ENCODE assay signal across 11 cellular contexts in the genomic region with DNA sequence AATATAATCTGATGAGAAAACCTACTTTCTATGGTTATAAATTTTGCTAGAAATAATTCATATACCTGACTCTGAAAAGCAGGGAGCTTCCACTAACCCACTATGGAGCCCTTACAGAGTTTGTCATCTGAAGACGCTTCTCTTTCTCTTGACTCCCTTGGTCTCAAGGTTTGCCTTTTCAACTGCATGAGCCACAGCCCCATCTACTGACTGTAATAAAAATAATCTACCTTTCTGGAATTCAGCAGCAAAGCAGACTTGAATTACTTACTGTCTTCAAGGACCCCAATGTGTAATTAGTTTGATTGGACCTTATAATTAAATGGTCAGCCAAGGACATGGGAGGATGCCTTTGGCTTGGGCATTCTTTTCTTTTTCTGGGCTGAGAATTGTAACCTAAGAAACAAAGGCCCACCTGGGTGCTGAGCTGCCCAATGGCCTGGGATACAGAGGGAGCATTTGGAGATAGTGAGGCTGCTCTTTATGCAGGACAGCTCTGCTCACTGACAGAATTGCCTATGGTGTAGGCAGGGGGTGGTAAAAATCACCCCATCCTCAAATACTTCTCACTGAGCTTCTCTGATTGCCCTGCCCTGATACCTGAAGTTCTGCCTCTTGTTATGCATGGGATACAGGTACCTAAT.
DNase-seq lines count a peak whose midpoint lies in the region; ATAC-seq and TF ChIP-seq lines count a peak whose summit lies in the region.
"Had no signal": no experiment of that assay in that cellular context is flagged by ENCODE, and none has a peak within 500 bp of the region (broad histone marks: within the 10 kb centered on the region; RNA-seq: fewer than 3 reads in every experiment).

No MANE protein-coding gene starts in this region.

- H3K27me3 Mint-ChIP-seq in activated naive CD8-positive, alpha-beta T cell treated with anti-CD3 and anti-CD28 coated beads for 36 hours: peaks cover 7% of the 10 kb centered on the region
- H3K27me3 Mint-ChIP-seq: CD4-positive, CD25-positive, alpha-beta regulatory T cell had no signal

- no peak overlapping the region for H3K4me3 Mint-ChIP-seq in activated naive CD8-positive, alpha-beta T cell treated with anti-CD3 and anti-CD28 coated beads for 36 hours
- H3K4me3 Mint-ChIP-seq: activated naive CD8-positive, alpha-beta T cell; CD4-positive, CD25-positive, alpha-beta regulatory T cell had no signal

- no peaks in the 10 kb centered on the region for H3K9me3 Mint-ChIP-seq in activated naive CD8-positive, alpha-beta T cell treated with anti-CD3 and anti-CD28 coated beads for 36 hours

- H3K4me1 Mint-ChIP-seq in activated naive CD8-positive, alpha-beta T cell treated with anti-CD3 and anti-CD28 coated beads for 36 hours: no peaks in the 10 kb centered on the region
- H3K4me1 Mint-ChIP-seq: CD4-positive, CD25-positive, alpha-beta regulatory T cell had no signal

- intact Hi-C loops in Right ventricle myocardium superior (cut with DNase I): no loop called here
- intact Hi-C loops in cardiac septum (cut with DNase I): loop anchor here (10.0 kb wide), 1 partner anchor 224 kb away; no protein-coding TSS in a partner anchor
- intact Hi-C loops in heart right ventricle (cut with DNase I): no loop called here
- intact Hi-C loops in uterus (cut with DNase I; ENCODE audit: low total_unique reads): no loop called here

- H3K9me3 ChIP-seq in heart right ventricle (peaks cover 0 to 8% (median 0%) of the 10 kb centered on the region in 11 donors), uterus (no peaks in the 10 kb centered on the region)

- H3K36me3 ChIP-seq in heart right ventricle (no peaks in the 10 kb centered on the region), uterus (no peaks in the 10 kb centered on the region)

- peaks cover 0 to 13% (median 0%) of the 10 kb centered on the region in 9 donors for H3K4me1 ChIP-seq in heart right ventricle
- H3K4me1 ChIP-seq in uterus: no peaks in the 10 kb centered on the region

- H3K27me3 ChIP-seq in heart right ventricle: peaks cover 0 to 6% (median 0%) of the 10 kb centered on the region in 7 donors
- H3K27me3 ChIP-seq in uterus: no peaks in the 10 kb centered on the region

- H3K4me3 ChIP-seq in heart right ventricle: no peak overlapping the region
- H3K4me3 ChIP-seq in uterus: no peak overlapping the region

- no peak for TF ChIP-seq POLR2A in uterus (IDR thresholded peaks at IDR 0.05)

- TF ChIP-seq CTCF in heart right ventricle (IDR thresholded peaks at IDR 0.05) (peak in 8 of 9 donors; percentile 22 to 61 (median 46)), uterus (IDR thresholded peaks at IDR 0.05) (peak; percentile 15 to 27 (median 23))

- H3K36me3 Mint-ChIP-seq in activated naive CD8-positive, alpha-beta T cell treated with anti-CD3 and anti-CD28 coated beads for 36 hours: no peaks in the 10 kb centered on the region
- H3K36me3 Mint-ChIP-seq: activated naive CD8-positive, alpha-beta T cell; CD4-positive, CD25-positive, alpha-beta regulatory T cell had no signal

- H3K27ac Mint-ChIP-seq in activated naive CD8-positive, alpha-beta T cell treated with anti-CD3 and anti-CD28 coated beads for 36 hours: no peak overlapping the region
- H3K27ac Mint-ChIP-seq: activated naive CD8-positive, alpha-beta T cell; CD4-positive, CD25-positive, alpha-beta regulatory T cell had no signal

- 14 to 15% methylated on average over 1 of the region's 1 CpG for WGBS in heart right ventricle, 2 donors

- peak; percentile 68 for ATAC-seq in Right ventricle myocardium superior (ENCODE audit: poor library complexity)
- no peak for ATAC-seq in heart right ventricle
- ATAC-seq in HG03432 (IDR thresholded peaks at IDR 0.05; ENCODE audit: unreplicated experiment): no peak
- ATAC-seq: left colon had no signal

- DNase-seq in Right ventricle myocardium superior (no peak), cardiac septum (ENCODE audit: low spot score) (no peak), RKO (ENCODE audit: low spot score) (peak; percentile 12), heart right ventricle (no peak), uterus (no peak), EL (no peak)
- no peak for DNase-seq in activated naive CD8-positive, alpha-beta T cell treated with anti-CD3 and anti-CD28 coated beads for 36 hours
- DNase-seq: CD4-positive, CD25-positive, alpha-beta regulatory T cell; left colon had no signal

- no peak overlapping the region for H3K27ac ChIP-seq in heart right ventricle
- no peak overlapping the region for H3K27ac ChIP-seq in uterus
